In genomic region chr10:109962247-109962646, GRCh38 we compare ENCODE assay signal across 18 cellular contexts. TPM values are rescaled to one million over a fixed set of nuclear protein-coding genes. Genes with fewer than 3 reads are reported as not detected.
DNase-seq lines count a peak whose midpoint lies in the region; ATAC-seq and TF ChIP-seq lines count a peak whose summit lies in the region.
"Had no signal": no experiment of that assay in that cellular context is flagged by ENCODE, and none has a peak within 500 bp of the region (broad histone marks: within the 10 kb centered on the region; RNA-seq: fewer than 3 reads in every experiment).

No MANE protein-coding gene starts in this region.

- TF ChIP-seq CTCF in epithelial cell of esophagus (IDR thresholded peaks at IDR 0.05; ENCODE audit: insufficient read depth, low read depth, low read length, missing control alignments) = no peak
- no peak for TF ChIP-seq CTCF in osteocyte (IDR thresholded peaks at IDR 0.05)

- H3K27me3 Mint-ChIP-seq in osteocyte (ENCODE audit: unreplicated experiment) = no peaks in the 10 kb centered on the region
- no peaks in the 10 kb centered on the region for H3K27me3 Mint-ChIP-seq in activated CD4-positive, alpha-beta memory T cell treated with anti-CD3 and anti-CD28 coated beads for 36 hours
- H3K27me3 Mint-ChIP-seq: activated CD4-positive, alpha-beta T cell treated with anti-CD3 and anti-CD28 coated beads, Interleukin-2, amount 10 ng/mL, durations not matched to agents 7 days and 5 days had no signal

- H3K27ac Mint-ChIP-seq in osteocyte (ENCODE audit: unreplicated experiment) = peak overlapping the region; percentile 90
- no peak overlapping the region for H3K27ac Mint-ChIP-seq in activated CD4-positive, alpha-beta memory T cell treated with anti-CD3 and anti-CD28 coated beads for 36 hours
- H3K27ac Mint-ChIP-seq: activated CD4-positive, alpha-beta T cell treated with anti-CD3 and anti-CD28 coated beads, Interleukin-2, amount 10 ng/mL, durations not matched to agents 7 days and 5 days had no signal

- no peak overlapping the region for H3K4me3 Mint-ChIP-seq in osteocyte (ENCODE audit: unreplicated experiment)
- H3K4me3 Mint-ChIP-seq in activated CD4-positive, alpha-beta memory T cell treated with anti-CD3 and anti-CD28 coated beads for 36 hours = no peak overlapping the region
- H3K4me3 Mint-ChIP-seq: activated CD4-positive, alpha-beta T cell treated with anti-CD3 and anti-CD28 coated beads, Interleukin-2, amount 10 ng/mL, durations not matched to agents 7 days and 5 days; immature natural killer cell had no signal

- DNase-seq in ELR (ENCODE audit: low read depth) = peak; percentile 13
- peak; percentile 20 for DNase-seq in M059J (ENCODE audit: low read depth)
- peak; percentile 35 for DNase-seq in epithelial cell of esophagus (ENCODE audit: low read depth)
- DNase-seq in osteocyte (ENCODE audit: extremely low spot score, unreplicated experiment) = no peak
- DNase-seq in LoVo (ENCODE audit: low spot score) = no peak
- no peak for DNase-seq in activated CD4-positive, alpha-beta memory T cell treated with anti-CD3 and anti-CD28 coated beads for 36 hours
- no peak for DNase-seq in NCI-H345 (lab: John Stamatoyannopoulos, UW)
- DNase-seq: activated CD4-positive, alpha-beta T cell treated with anti-CD3 and anti-CD28 coated beads, Interleukin-2, amount 10 ng/mL, durations not matched to agents 7 days and 5 days; amygdala; effector CD4-positive, alpha-beta T cell; immature natural killer cell; Karpas-422; mucosa of descending colon; NCI-H1930; SHP77 treated with DMSO at 0.1 percent for 48 hours; T-helper 9 cell; transverse colon had no signal

- ATAC-seq in GM21515 (IDR thresholded peaks at IDR 0.05; ENCODE audit: unreplicated experiment) = no peak

- no peak overlapping the region for H3K4me3 ChIP-seq in epithelial cell of esophagus (ENCODE audit: low read length)
- H3K4me3 ChIP-seq: mucosa of descending colon, transverse colon had no signal

- CTCF ChIA-PET in activated CD4-positive, alpha-beta memory T cell treated with anti-CD3 and anti-CD28 coated beads for 36 hours (lab: Charles Lee) = interaction anchor here (0.7 to 1.3 kb wide), 2 partner anchors 78 to 213 kb away, joined by 3 to 4 read pairs; no protein-coding TSS in a partner anchor

- no peaks in the 10 kb centered on the region for H3K36me3 Mint-ChIP-seq in osteocyte (ENCODE audit: unreplicated experiment)
- no peaks in the 10 kb centered on the region for H3K36me3 Mint-ChIP-seq in activated CD4-positive, alpha-beta memory T cell treated with anti-CD3 and anti-CD28 coated beads for 36 hours
- H3K36me3 Mint-ChIP-seq: immature natural killer cell had no signal

- intact Hi-C loops in activated CD4-positive, alpha-beta memory T cell treated with anti-CD3 and anti-CD28 coated beads for 36 hours (cut with micrococcal nuclease) = no loop called here

- POLR2A ChIA-PET in activated CD4-positive, alpha-beta memory T cell treated with anti-CD3 and anti-CD28 coated beads for 36 hours (lab: Charles Lee) = no interaction called here

- H3K9me3 Mint-ChIP-seq in osteocyte (ENCODE audit: unreplicated experiment) = no peaks in the 10 kb centered on the region
- no peaks in the 10 kb centered on the region for H3K9me3 Mint-ChIP-seq in activated CD4-positive, alpha-beta memory T cell treated with anti-CD3 and anti-CD28 coated beads for 36 hours
- H3K9me3 Mint-ChIP-seq: activated CD4-positive, alpha-beta T cell treated with anti-CD3 and anti-CD28 coated beads, Interleukin-2, amount 10 ng/mL, durations not matched to agents 7 days and 5 days; immature natural killer cell had no signal

- H3K4me1 Mint-ChIP-seq in osteocyte (ENCODE audit: unreplicated experiment) = peaks cover 89% of the 10 kb centered on the region
- H3K4me1 Mint-ChIP-seq in activated CD4-positive, alpha-beta memory T cell treated with anti-CD3 and anti-CD28 coated beads for 36 hours (ENCODE audit: low read depth) = no peaks in the 10 kb centered on the region
- H3K4me1 Mint-ChIP-seq: activated CD4-positive, alpha-beta T cell treated with anti-CD3 and anti-CD28 coated beads, Interleukin-2, amount 10 ng/mL, durations not matched to agents 7 days and 5 days had no signal

RNA-seq across cellular contexts. Expression of gene XPNPEP1, which starts 38.9 kb away (rescaled TPM):
- 93.5 and 96.6 TPM in 2 replicates for total RNA-seq in M059J (2014; rRNA removed; shearing (Covaris generic))
- 74.5 and 86.5 TPM in 2 replicates for total RNA-seq in osteocyte
- 10 to 100 TPM; 66.4 to 66.6 TPM for total RNA-seq in activated CD4-positive, alpha-beta memory T cell treated with anti-CD3 and anti-CD28 coated beads for 36 hours

RNA-seq across cellular contexts. Expression of gene ADD3, which starts 45.5 kb away (rescaled TPM):
- 152 and 462 TPM in 2 replicates for total RNA-seq in M059J (2014; rRNA removed; shearing (Covaris generic))
- total RNA-seq in osteocyte = 128 and 138 TPM in 2 replicates
- 10 to 100 TPM; 92.3 to 93.3 TPM for total RNA-seq in activated CD4-positive, alpha-beta memory T cell treated with anti-CD3 and anti-CD28 coated beads for 36 hours

Comparison
In these comparisons a context has a peak if more than half of its experiments do, and no peak if none do; other contexts are left out.
1. DNase-seq: peak in ELR (single experiment), M059J (single experiment) and epithelial cell of esophagus (single experiment); none in osteocyte (single experiment), LoVo (single experiment), activated CD4-positive, alpha-beta memory T cell treated with anti-CD3 and anti-CD28 coated beads for 36 hours (single experiment) and NCI-H345 (single experiment).